Comparison of ENCODE assay signal across 10 cellular contexts in the genomic region with DNA sequence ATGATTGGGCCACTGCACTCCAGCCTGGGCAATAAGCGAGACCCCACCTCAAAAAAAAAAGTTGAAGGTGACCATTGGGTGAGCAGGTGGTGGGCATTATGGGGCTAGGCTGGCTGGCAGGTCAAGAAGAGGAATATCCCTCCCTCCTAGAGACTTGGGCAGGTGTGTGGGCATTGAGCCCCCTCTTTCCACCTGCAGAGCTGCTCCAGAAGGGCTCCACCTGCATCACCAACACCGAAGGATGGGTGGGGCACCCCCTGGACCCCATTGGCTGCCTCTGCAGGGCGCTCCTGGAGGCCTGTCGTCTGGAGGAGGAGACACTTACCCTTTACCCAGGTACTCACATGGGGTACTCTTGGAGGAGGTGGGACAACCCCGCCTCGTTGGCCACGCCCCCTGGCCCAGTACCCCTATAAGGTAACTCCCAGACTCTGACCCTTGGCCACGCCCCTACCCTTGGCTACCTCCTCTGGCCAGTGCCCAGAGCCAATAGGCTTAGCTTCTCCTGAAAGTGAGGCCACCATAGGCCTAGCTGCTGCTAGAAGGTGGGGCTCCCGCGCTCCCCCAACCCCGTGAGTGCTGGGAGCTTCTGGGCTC. TPM values are rescaled to one million over a fixed set of nuclear protein-coding genes. Genes with fewer than 3 reads are reported as not detected.
DNase-seq lines count a peak whose midpoint lies in the region; ATAC-seq and TF ChIP-seq lines count a peak whose summit lies in the region.
"Had no signal": no experiment of that assay in that cellular context is flagged by ENCODE, and none has a peak within 500 bp of the region (broad histone marks: within the 10 kb centered on the region; RNA-seq: fewer than 3 reads in every experiment).

No MANE protein-coding gene starts in this region.

- TF ChIP-seq EP300 in transverse colon (IDR thresholded peaks at IDR 0.05; ENCODE audit: low read depth): no peak

- BruUV-seq in Panc1 (replicated peaks; lab: Mats Ljungman, UMichigan): no TSS peak

- POLR2A ChIA-PET in Panc1 (lab: Charles Lee): no interaction called here

- no peaks in the 10 kb centered on the region for H3K36me3 ChIP-seq in Panc1 (ENCODE audit: control insufficient read depth, insufficient read depth, low read length)
- peaks cover 0 to 3% (median 0%) of the 10 kb centered on the region in 4 donors for H3K36me3 ChIP-seq in transverse colon

- TF ChIP-seq CTCF in Panc1 (IDR thresholded peaks at IDR 0.05): no peak
- TF ChIP-seq CTCF in transverse colon (IDR thresholded peaks at IDR 0.05): no peak

- no peak for DNase-seq in activated T-cell treated with anti-CD3 and anti-CD28 coated beads, Interleukin-2, amount 50 U/mL, for 4 hours
- no peak for DNase-seq in activated T-cell treated with anti-CD3 and anti-CD28 coated beads for 4 hours
- DNase-seq in Panc1 (ENCODE audit: low read depth, low spot score): no peak
- DNase-seq in iPS DF 4.7 (ENCODE audit: extremely low read depth, low spot score): peak; percentile 98
- DNase-seq in transverse colon: peak; percentile 82
- DNase-seq in foreskin melanocyte: no peak
- DNase-seq in mucosa of gallbladder (ENCODE audit: low spot score): no peak

- CTCF ChIA-PET in Panc1 (lab: Charles Lee): no interaction called here

- TF ChIP-seq POLR2A in transverse colon (IDR thresholded peaks at IDR 0.05): no peak

- in situ Hi-C loops in Panc1 (cut with HindIII; ENCODE audit: low pct_unique_long_range_greater_than_20kb, low sequenced_read_pairs) (no loop called here), transverse colon (cut with MboI; ENCODE audit: low pct_ligation_motif_present in 1 of 4, low pct_unique_long_range_greater_than_20kb in 1 of 4, low sequenced_read_pairs in 3 of 4) (no loop called here)

- H3K4me1 Mint-ChIP-seq in activated T-cell treated with anti-CD3 and anti-CD28 coated beads, Interleukin-2, amount 50 U/mL, for 4 hours (ENCODE audit: low read depth): no peaks in the 10 kb centered on the region

- WGBS in transverse colon (ENCODE audit: low coverage in 1 of 2), 2 donors: 45 to 100% methylated on average over 1 to 11 of the region's 11 CpGs

- H3K27me3 ChIP-seq in Panc1 (ENCODE audit: control insufficient read depth, insufficient read depth, low read length) (no peaks in the 10 kb centered on the region), transverse colon (no peaks in the 10 kb centered on the region)

- H3K36me3 Mint-ChIP-seq in activated T-cell treated with anti-CD3 and anti-CD28 coated beads, Interleukin-2, amount 50 U/mL, for 4 hours (ENCODE audit: insufficient read depth): peaks cover 4% of the 10 kb centered on the region

- H3K4me3 Mint-ChIP-seq in activated T-cell treated with anti-CD3 and anti-CD28 coated beads, Interleukin-2, amount 50 U/mL, for 4 hours: no peak overlapping the region

- H3K9me3 Mint-ChIP-seq in activated T-cell treated with anti-CD3 and anti-CD28 coated beads, Interleukin-2, amount 50 U/mL, for 4 hours: no peaks in the 10 kb centered on the region

- ATAC-seq in activated T-cell treated with anti-CD3 and anti-CD28 coated beads, Interleukin-2, amount 50 U/mL, for 4 hours: peak; percentile 64 to 71
- ATAC-seq in Panc1: peak; percentile 80
- no peak for ATAC-seq in GM18502 (IDR thresholded peaks at IDR 0.05; ENCODE audit: poor library complexity, unreplicated experiment)

- H3K9me3 ChIP-seq in Panc1 (ENCODE audit: control insufficient read depth, insufficient read depth, low read depth, low read length): no peaks in the 10 kb centered on the region
- H3K9me3 ChIP-seq in transverse colon: no peaks in the 10 kb centered on the region

- H3K4me1 ChIP-seq in Panc1 (ENCODE audit: control insufficient read depth, insufficient read depth, low read length): no peaks in the 10 kb centered on the region
- no peaks in the 10 kb centered on the region for H3K4me1 ChIP-seq in transverse colon

- no peak overlapping the region for H3K4me3 ChIP-seq in Panc1 (ENCODE audit: low read depth in 2 of 2, low read length in 2 of 2)
- H3K4me3 ChIP-seq in transverse colon: peak overlapping the region in 3 of 4 donors; percentile 21 to 44 (median 39)

- H3K27ac ChIP-seq in Panc1 (ENCODE audit: low read length): no peak overlapping the region
- peak overlapping the region; percentile 74 to 86 (median 78) for H3K27ac ChIP-seq in transverse colon
- H3K27ac ChIP-seq: C4-2B had no signal

- intact Hi-C loops in Panc1 (cut with micrococcal nuclease; ENCODE audit: unreplicated experiment) (no loop called here), transverse colon (cut with DNase I; ENCODE audit: low total_unique reads) (no loop called here)

- no peaks in the 10 kb centered on the region for H3K27me3 Mint-ChIP-seq in activated T-cell treated with anti-CD3 and anti-CD28 coated beads, Interleukin-2, amount 50 U/mL, for 4 hours (ENCODE audit: low read depth)

RNA-seq across cellular contexts. Expression of a gene that starts 21.9 kb away (rescaled TPM):
- total RNA-seq in activated T-cell treated with anti-CD3 and anti-CD28 coated beads, Interleukin-2, amount 50 U/mL, for 4 hours: 1 to 10 TPM; 3.2 to 5.0 (median 3.7) TPM
- total RNA-seq in Panc1 (2021; ENCODE audit: unreplicated experiment): 8.7 TPM
- polyA plus RNA-seq in Panc1 (2012; ENCODE audit: insufficient read length): 11.3 TPM
- 1 to 10 TPM; 2.3 to 5.1 (median 2.9) TPM for total RNA-seq in transverse colon
- 11.2 TPM for total RNA-seq in mucosa of gallbladder

RNA-seq across cellular contexts. Expression of a gene that starts 42.9 kb away (rescaled TPM):
- 100 to 1,000 TPM; 158 to 181 (median 167) TPM for total RNA-seq in activated T-cell treated with anti-CD3 and anti-CD28 coated beads, Interleukin-2, amount 50 U/mL, for 4 hours
- total RNA-seq in Panc1 (2021; ENCODE audit: unreplicated experiment) (97.2 TPM), transverse colon (100 to 1,000 TPM in 2 of 4 donors, 10 to 100 TPM in 2; 48.6 to 111 (median 94.2) TPM), mucosa of gallbladder (91.3 TPM)
- polyA plus RNA-seq in Panc1 (2012; ENCODE audit: insufficient read length): 244 TPM

RNA-seq across cellular contexts. Expression of a gene that starts 52.8 kb away (rescaled TPM):
- 10 to 100 TPM; 27.1 to 48.8 (median 33.7) TPM for total RNA-seq in activated T-cell treated with anti-CD3 and anti-CD28 coated beads, Interleukin-2, amount 50 U/mL, for 4 hours
- total RNA-seq in Panc1 (2021; ENCODE audit: unreplicated experiment) (19.5 TPM), transverse colon (100 to 1,000 TPM in 2 of 4 donors, 10 to 100 TPM in 2; 63.0 to 304 (median 99.2) TPM), mucosa of gallbladder (59.4 TPM)
- 18.0 TPM for polyA plus RNA-seq in Panc1 (2012; ENCODE audit: insufficient read length)

RNA-seq across cellular contexts. Expression of a gene that starts 59.8 kb away (rescaled TPM):
- under 1 TPM in 1 of 3 donors, not detected in 2; 0.52 TPM for total RNA-seq in activated T-cell treated with anti-CD3 and anti-CD28 coated beads, Interleukin-2, amount 50 U/mL, for 4 hours
- total RNA-seq in Panc1 (2021; ENCODE audit: unreplicated experiment) (0.33 TPM), transverse colon (not detected), mucosa of gallbladder (0.75 TPM)
- polyA plus RNA-seq in Panc1 (2012; ENCODE audit: insufficient read length): 0.71 TPM
- total RNA-seq: renal cortical epithelial cell had no signal

Comparison
In these comparisons a context has a peak if more than half of its experiments do, and no peak if none do; other contexts are left out.
1. DNase-seq: peak in iPS DF 4.7 (single experiment) and transverse colon (single experiment); none in activated T-cell treated with anti-CD3 and anti-CD28 coated beads, Interleukin-2, amount 50 U/mL, for 4 hours (single experiment), activated T-cell treated with anti-CD3 and anti-CD28 coated beads for 4 hours (single experiment), Panc1 (single experiment), foreskin melanocyte (single experiment) and mucosa of gallbladder (single experiment).
2. H3K4me3 ChIP-seq: peak in transverse colon (3 of 4); none in Panc1 (0 of 2).